8 cellular contexts compared by ENCODE assay signal in genomic region chr19:1873524-1874473, GRCh38. TPM values are rescaled to one million over a fixed set of nuclear protein-coding genes. Genes with fewer than 3 reads are reported as not detected.
DNase-seq lines count a peak whose midpoint lies in the region; FAIRE-seq and TF ChIP-seq lines count a peak whose summit lies in the region.

No MANE protein-coding gene starts in this region.

- H3K9ac ChIP-seq in NT2/D1 (ENCODE audit: insufficient read length, low read depth) (peak overlapping the region; percentile 100), endocrine pancreas (ENCODE audit: control insufficient read depth, insufficient read depth, low read length) (peak overlapping the region; percentile 4)

- H3K27me3 Mint-ChIP-seq in CD4-positive, alpha-beta memory T cell: no peaks in the 10 kb centered on the region
- H3K27me3 Mint-ChIP-seq in neural crest cell (ENCODE audit: low read depth): no peaks in the 10 kb centered on the region

- POLR2A ChIA-PET in CD4-positive, alpha-beta memory T cell (lab: Charles Lee; ENCODE audit: partially characterized antibody): interaction anchor here (3.3 to 4.1 kb wide), 3 partner anchors 8 to 23 kb away, joined by 33 to 60 read pairs (median 57); partner anchors contain the start of genes ABHD17A and KLF16

- H3K27ac ChIP-seq in CD4-positive, alpha-beta memory T cell (ENCODE audit: low read depth, low read length): peak overlapping the region; percentile 92

- no peak for TF ChIP-seq POLR2A in H54 (IDR thresholded peaks at IDR 0.05; ENCODE audit: low read depth, low read length)

- no peak for FAIRE-seq in H54 (lab: Jason Lieb, UNC)

- intact Hi-C loops in CD4-positive, alpha-beta memory T cell (cut with micrococcal nuclease): no loop called here

- H3K9me3 ChIP-seq in CD4-positive, alpha-beta memory T cell (ENCODE audit: control insufficient read depth in 1 of 2, low read length in 2 of 2): no peaks in the 10 kb centered on the region
- H3K9me3 ChIP-seq in NT2/D1 (ENCODE audit: insufficient read depth, low read length): no peaks in the 10 kb centered on the region
- H3K9me3 ChIP-seq in endocrine pancreas (ENCODE audit: control insufficient read depth, low read length): no peaks in the 10 kb centered on the region

- H3K4me3 ChIP-seq in CD4-positive, alpha-beta memory T cell (ENCODE audit: low read length in 2 of 2): peak overlapping the region in 1 of 2 donors; percentile 97
- no peak overlapping the region for H3K4me3 ChIP-seq in NT2/D1 (ENCODE audit: insufficient read length, low read depth)
- H3K4me3 ChIP-seq in endocrine pancreas (ENCODE audit: control insufficient read depth, insufficient read depth, low read length): peak overlapping the region; percentile 86

- no peaks in the 10 kb centered on the region for H3K27me3 ChIP-seq in CD4-positive, alpha-beta memory T cell (ENCODE audit: insufficient read depth, low read length)
- no peaks in the 10 kb centered on the region for H3K27me3 ChIP-seq in NT2/D1 (ENCODE audit: insufficient read depth, insufficient read length)
- no peaks in the 10 kb centered on the region for H3K27me3 ChIP-seq in endocrine pancreas (ENCODE audit: control insufficient read depth, insufficient read depth, low read length)

- CTCF ChIA-PET in CD4-positive, alpha-beta memory T cell (lab: Charles Lee; ENCODE audit: partially characterized antibody): interaction anchor here (1.0 to 1.5 kb wide), 3 partner anchors 9 to 35 kb away, joined by 3 to 12 read pairs (median 3); no protein-coding TSS in a partner anchor

- TF ChIP-seq CTCF in neural crest cell (conservative IDR thresholded peaks at IDR 0.05): no peak

- peaks cover 37% of the 10 kb centered on the region for H3K4me1 ChIP-seq in CD4-positive, alpha-beta memory T cell (ENCODE audit: insufficient read depth, low read length)
- H3K4me1 ChIP-seq in NT2/D1 (ENCODE audit: insufficient read depth, insufficient read length) (peaks cover 17% of the 10 kb centered on the region), endocrine pancreas (ENCODE audit: control insufficient read depth, insufficient read depth, low read length) (peaks cover 7% of the 10 kb centered on the region)

- DNase-seq in CD4-positive, alpha-beta memory T cell: peak in 1 of 5 donors; percentile 40
- DNase-seq in NT2/D1 (ENCODE audit: low read depth, low spot score) (no peak), neural crest cell (ENCODE audit: low read depth, low spot score) (no peak), activated gamma-delta T cell treated with Interleukin-2 at 50 U/mL for 16 hours (no peak), H54 (ENCODE audit: insufficient read length, low spot score) (no peak), SK-N-DZ (ENCODE audit: low spot score) (no peak), HuH-7 (ENCODE audit: low spot score) (no peak)

- peaks cover 13 to 44% (median 20%) of the 10 kb centered on the region in 4 donors for H3K4me1 Mint-ChIP-seq in CD4-positive, alpha-beta memory T cell
- peaks cover 24% of the 10 kb centered on the region for H3K4me1 Mint-ChIP-seq in neural crest cell

- H3K9me3 Mint-ChIP-seq in CD4-positive, alpha-beta memory T cell: no peaks in the 10 kb centered on the region
- H3K9me3 Mint-ChIP-seq in neural crest cell: no peaks in the 10 kb centered on the region

- H3K4me3 Mint-ChIP-seq in CD4-positive, alpha-beta memory T cell: peak overlapping the region; percentile 93 to 99 (median 98)
- H3K4me3 Mint-ChIP-seq in neural crest cell: peak overlapping the region; percentile 94

- H3K27ac Mint-ChIP-seq in CD4-positive, alpha-beta memory T cell: peak overlapping the region; percentile 89 to 99 (median 98)
- no peak overlapping the region for H3K27ac Mint-ChIP-seq in neural crest cell (ENCODE audit: unreplicated experiment)

- H3K36me3 Mint-ChIP-seq in CD4-positive, alpha-beta memory T cell: peaks cover 3 to 27% of the 10 kb centered on the region in 2 donors
- peaks cover 2% of the 10 kb centered on the region for H3K36me3 Mint-ChIP-seq in neural crest cell (ENCODE audit: low read depth)

- no peaks in the 10 kb centered on the region for H3K36me3 ChIP-seq in CD4-positive, alpha-beta memory T cell (ENCODE audit: insufficient read depth, low read length)
- H3K36me3 ChIP-seq in NT2/D1 (ENCODE audit: insufficient read depth, insufficient read length, low read length): peaks cover 28% of the 10 kb centered on the region
- no peaks in the 10 kb centered on the region for H3K36me3 ChIP-seq in endocrine pancreas (ENCODE audit: control insufficient read depth, insufficient read depth, low read length)

RNA-seq across cellular contexts. Expression of gene KLF16, which starts 10.4 kb away (rescaled TPM):
- total RNA-seq in CD4-positive, alpha-beta memory T cell: 10 to 100 TPM; 17.9 to 19.3 TPM
- 1 to 10 TPM in 1 of 2 donors, under 1 TPM in 1; 0.39 to 1.3 TPM for polyA plus RNA-seq in CD4-positive, alpha-beta memory T cell
- 18.9 and 20.7 TPM in 2 replicates for total RNA-seq in neural crest cell
- 12.8 and 16.7 TPM in 2 replicates for polyA plus RNA-seq in SK-N-DZ (2014; cell fraction: cytosol; rRNA removed)
- 11.0 and 15.3 TPM in 2 replicates for polyA plus RNA-seq in SK-N-DZ (2014; cell fraction: nucleus; rRNA removed)

RNA-seq across cellular contexts. Expression of gene ABHD17A, which starts 11.5 kb away (rescaled TPM):
- 100 to 1,000 TPM; 106 to 109 TPM for total RNA-seq in CD4-positive, alpha-beta memory T cell
- 100 to 1,000 TPM; 138 to 204 TPM for polyA plus RNA-seq in CD4-positive, alpha-beta memory T cell
- 73.9 and 74.1 TPM in 2 replicates for total RNA-seq in neural crest cell
- polyA plus RNA-seq in SK-N-DZ (2014; cell fraction: cytosol; rRNA removed): 73.8 and 89.9 TPM in 2 replicates
- polyA plus RNA-seq in SK-N-DZ (2014; cell fraction: nucleus; rRNA removed): 197 and 240 TPM in 2 replicates

RNA-seq across cellular contexts. Expression of gene REXO1, which starts 25.5 kb away (rescaled TPM):
- 10 to 100 TPM; 57.1 to 57.3 TPM for total RNA-seq in CD4-positive, alpha-beta memory T cell
- 10 to 100 TPM in 1 of 2 donors, 1 to 10 TPM in 1; 1.5 to 11.9 TPM for polyA plus RNA-seq in CD4-positive, alpha-beta memory T cell
- total RNA-seq in neural crest cell: 40.8 and 45.3 TPM in 2 replicates
- polyA plus RNA-seq in SK-N-DZ (2014; cell fraction: cytosol; rRNA removed): 10.7 and 12.7 TPM in 2 replicates
- 16.6 and 69.5 TPM in 2 replicates for polyA plus RNA-seq in SK-N-DZ (2014; cell fraction: nucleus; rRNA removed)

RNA-seq across cellular contexts. Expression of gene ADAT3, which starts 31.4 kb away (rescaled TPM):
- 1 to 10 TPM; 3.7 to 4.9 TPM for total RNA-seq in CD4-positive, alpha-beta memory T cell
- 1 to 10 TPM; 1.4 to 3.9 TPM for polyA plus RNA-seq in CD4-positive, alpha-beta memory T cell
- total RNA-seq in neural crest cell: 13.7 and 14.1 TPM in 2 replicates
- 6.3 and 9.5 TPM in 2 replicates for polyA plus RNA-seq in SK-N-DZ (2014; cell fraction: cytosol; rRNA removed)
- polyA plus RNA-seq in SK-N-DZ (2014; cell fraction: nucleus; rRNA removed): 6.1 and 7.3 TPM in 2 replicates

RNA-seq across cellular contexts. Expression of gene SCAMP4, which starts 31.4 kb away (rescaled TPM):
- total RNA-seq in CD4-positive, alpha-beta memory T cell: 10 to 100 TPM; 23.4 to 29.1 TPM
- 10 to 100 TPM in 1 of 2 donors, 1 to 10 TPM in 1; 9.8 to 15.5 TPM for polyA plus RNA-seq in CD4-positive, alpha-beta memory T cell
- 71.2 and 79.9 TPM in 2 replicates for total RNA-seq in neural crest cell
- polyA plus RNA-seq in SK-N-DZ (2014; cell fraction: cytosol; rRNA removed): 48.3 and 92.0 TPM in 2 replicates
- polyA plus RNA-seq in SK-N-DZ (2014; cell fraction: nucleus; rRNA removed): 30.7 and 30.8 TPM in 2 replicates
